ENCODE assay signal across 8 cellular contexts in the genomic region with DNA sequence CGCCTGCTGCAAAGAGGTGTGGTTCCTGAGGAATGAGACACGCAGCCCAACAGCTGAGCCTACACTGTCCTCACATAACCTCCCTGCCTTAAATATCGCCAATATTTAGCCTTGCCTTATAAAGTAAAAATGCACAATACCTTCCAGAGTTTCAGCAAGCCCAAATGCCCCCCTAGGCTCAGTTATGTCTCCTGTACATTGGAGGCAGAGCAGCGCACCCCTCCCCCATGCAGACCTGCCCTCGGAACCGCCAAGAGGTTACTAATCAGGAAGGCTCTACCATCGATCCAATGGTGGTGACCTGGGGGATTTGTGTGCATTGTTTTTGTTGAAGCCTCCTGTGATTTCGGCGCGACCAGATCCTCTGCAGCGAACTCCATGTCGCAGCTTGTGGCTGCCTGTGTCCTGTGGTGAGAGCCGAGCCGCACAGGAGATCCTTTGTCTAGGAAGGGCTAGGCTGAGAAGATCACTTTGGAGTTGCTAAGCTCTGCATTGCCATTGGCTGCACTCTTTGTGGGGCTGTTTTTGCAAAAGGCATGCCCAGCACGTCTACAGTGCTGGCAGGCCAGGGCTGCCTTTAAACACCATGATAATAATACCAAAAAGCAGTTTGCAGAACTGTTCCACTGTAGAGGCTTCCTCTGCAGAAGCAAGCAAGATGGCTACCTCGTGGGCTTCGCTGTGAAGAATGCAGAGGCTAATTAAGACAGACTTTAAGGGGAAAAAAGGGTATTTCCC.
DNase-seq lines count a peak whose midpoint lies in the region; ATAC-seq lines count a peak whose summit lies in the region.

No MANE protein-coding gene starts in this region.

- ATAC-seq in GM18868 (IDR thresholded peaks at IDR 0.05; ENCODE audit: unreplicated experiment) (peak; percentile 80), HG03095 (IDR thresholded peaks at IDR 0.05; ENCODE audit: unreplicated experiment) (peak; percentile 74)

- H2AFZ ChIP-seq in ACC112 (ENCODE audit: low read length, unreplicated experiment): peak overlapping the region; percentile 86

- H3K36me3 ChIP-seq in ACC112 (ENCODE audit: insufficient read depth, low read length): no peaks in the 10 kb centered on the region

- peaks cover 3% of the 10 kb centered on the region for H3K79me2 ChIP-seq in ACC112 (ENCODE audit: control insufficient read depth, insufficient read depth, low read length, unreplicated experiment)

- peaks cover 35% of the 10 kb centered on the region for H3K4me1 ChIP-seq in ACC112 (ENCODE audit: control insufficient read depth, insufficient read depth, low read length, unreplicated experiment)

- peak overlapping the region; percentile 80 for H3K4me3 ChIP-seq in ACC112 (ENCODE audit: low read depth, low read length)

- H3K27ac ChIP-seq in ACC112 (ENCODE audit: low read depth, low read length) (peak overlapping the region; percentile 64), cingulate gyrus (ENCODE audit: low read depth, low read length) (peak overlapping the region; percentile 93)

- DNase-seq in NCI-H2171 (lab: John Stamatoyannopoulos, UW) (peak; percentile 73), kidney glomerular epithelial cell (lab: John Stamatoyannopoulos, UW) (peak; percentile 69)
- peak; percentile 5 for DNase-seq in activated CD4-positive, CD25-positive, alpha-beta regulatory T cell treated with anti-CD3 and anti-CD28 coated beads, Interleukin-2, amount 50 U/mL, for 16 hours (ENCODE audit: low read depth, low spot score)
- DNase-seq in stimulated activated CD4-positive, alpha-beta T cell treated with anti-CD3 and anti-CD28 coated beads, Interleukin-15, amount 100 ng/mL, for 48 hours (ENCODE audit: low read depth in 2 of 2): peak; percentile 18 to 30

- no peaks in the 10 kb centered on the region for H3K27me3 ChIP-seq in ACC112 (ENCODE audit: insufficient read depth, low read length)

Comparison
In these comparisons a context has a peak if more than half of its experiments do, and no peak if none do; other contexts are left out.
1. Peak in every context shown above with its lines: DNase-seq, ATAC-seq, H3K4me3 ChIP-seq and H3K27ac ChIP-seq.
2. DNase-seq: peak in every context shown above with its lines; median percentile 73 in NCI-H2171; 69 in kidney glomerular epithelial cell; 24 in stimulated activated CD4-positive, alpha-beta T cell treated with anti-CD3 and anti-CD28 coated beads, Interleukin-15, amount 100 ng/mL, for 48 hours; 5 in activated CD4-positive, CD25-positive, alpha-beta regulatory T cell treated with anti-CD3 and anti-CD28 coated beads, Interleukin-2, amount 50 U/mL, for 16 hours.